ENCODE assay signal across 10 cellular contexts in genomic region chr4:6916069-6916586, GRCh38. TPM values are rescaled to one million over a fixed set of nuclear protein-coding genes. Genes with fewer than 3 reads are reported as not detected.
DNase-seq lines count a peak whose midpoint lies in the region; ATAC-seq and TF ChIP-seq lines count a peak whose summit lies in the region.
"Had no signal": no experiment of that assay in that cellular context is flagged by ENCODE, and none has a peak within 500 bp of the region (broad histone marks: within the 10 kb centered on the region; RNA-seq: fewer than 3 reads in every experiment).

No MANE protein-coding gene starts in this region.

- CTCF ChIA-PET in HEK293 (lab: Yijun Ruan, JAX), result no interaction called here

- no peak for TF ChIP-seq POLR2A in adrenal gland (IDR thresholded peaks at IDR 0.05)

- H3K36me3 Mint-ChIP-seq in naive thymus-derived CD8-positive, alpha-beta T cell, result no peaks in the 10 kb centered on the region
- H3K36me3 Mint-ChIP-seq: naive B cell had no signal

- no peaks in the 10 kb centered on the region for H3K27me3 ChIP-seq in BLaER1 treated with 17β-estradiol and CSF1 and Interleukin-3, amounts not matched to agents 10 nM and 100 nM
- H3K27me3 ChIP-seq in adrenal gland, result no peaks in the 10 kb centered on the region
- H3K27me3 ChIP-seq: ascending aorta had no signal

- POLR2A ChIA-PET in HEK293 (lab: Yijun Ruan, JAX), result interaction anchor here (0.9 kb wide), 1 partner anchor 10 kb away, joined by 6 read pairs; no protein-coding TSS in a partner anchor
- POLR2A ChIA-PET in naive thymus-derived CD8-positive, alpha-beta T cell (lab: Charles Lee), result interaction anchor here (0.6 to 1.7 kb wide), 5 partner anchors 9 to 146 kb away, joined by 3 to 10 read pairs (median 3); no protein-coding TSS in a partner anchor

- H3K27me3 Mint-ChIP-seq in naive thymus-derived CD8-positive, alpha-beta T cell, result no peaks in the 10 kb centered on the region
- H3K27me3 Mint-ChIP-seq: naive B cell had no signal

- peak overlapping the region; percentile 4 to 85 (median 71) for H3K4me3 Mint-ChIP-seq in naive thymus-derived CD8-positive, alpha-beta T cell

- H3K4me3 ChIP-seq in BLaER1 treated with 17β-estradiol and CSF1 and Interleukin-3, amounts not matched to agents 10 nM and 100 nM, result peak overlapping the region in 5 of 10 experiments; percentile 4 to 94 (median 39); a peak in 8 of 20 replicates
- H3K4me3 ChIP-seq in HEK293 (ENCODE audit: low read depth, low read length) (no peak overlapping the region), adrenal gland (no peak overlapping the region)
- H3K4me3 ChIP-seq: ascending aorta had no signal

- peaks cover 70 to 96% (median 88%) of the 10 kb centered on the region in 11 experiments for H4K20me1 ChIP-seq in BLaER1 treated with 17β-estradiol and CSF1 and Interleukin-3, amounts not matched to agents 10 nM and 100 nM

- H3K36me3 ChIP-seq in BLaER1 treated with 17β-estradiol and CSF1 and Interleukin-3, amounts not matched to agents 10 nM and 100 nM, result peaks cover 0 to 49% (median 22%) of the 10 kb centered on the region in 11 experiments; a peak in 16 of 22 replicates
- no peaks in the 10 kb centered on the region for H3K36me3 ChIP-seq in HEK293 (ENCODE audit: control insufficient read depth in 2 of 2, insufficient read depth in 1 of 2, low read length in 2 of 2)
- no peaks in the 10 kb centered on the region for H3K36me3 ChIP-seq in adrenal gland (replicated peaks in 1 of 2)
- H3K36me3 ChIP-seq: ascending aorta had no signal

- DNase-seq in adrenal gland (no peak), NCI-H146 (lab: John Stamatoyannopoulos, UW) (no peak), DMS 273 treated with DMSO at 0.1 percent for 48 hours (lab: John Stamatoyannopoulos, UW) (no peak)
- DNase-seq in naive thymus-derived CD8-positive, alpha-beta T cell, result no peak
- DNase-seq: naive B cell had no signal

- peak overlapping the region; percentile 67 to 100 (median 99); a peak in 20 of 22 replicates for H3K27ac ChIP-seq in BLaER1 treated with 17β-estradiol and CSF1 and Interleukin-3, amounts not matched to agents 10 nM and 100 nM
- H3K27ac ChIP-seq in HEK293 (ENCODE audit: extremely low read depth, low read depth, low read length) (no peak overlapping the region), adrenal gland (peak overlapping the region in 3 of 5 donors; percentile 62 to 99 (median 92))

- no peak for ATAC-seq in naive thymus-derived CD8-positive, alpha-beta T cell
- ATAC-seq in GM21737 (IDR thresholded peaks at IDR 0.05; ENCODE audit: unreplicated experiment), result no peak
- ATAC-seq in HG03097 (IDR thresholded peaks at IDR 0.05; ENCODE audit: low FRiP score, unreplicated experiment), result no peak

- peak overlapping the region; percentile 87 to 99 (median 95) for H3K4me2 ChIP-seq in BLaER1 treated with 17β-estradiol and CSF1 and Interleukin-3, amounts not matched to agents 10 nM and 100 nM

- peak overlapping the region; percentile 28 to 99 (median 98); a peak in 20 of 22 replicates for H3K9ac ChIP-seq in BLaER1 treated with 17β-estradiol and CSF1 and Interleukin-3, amounts not matched to agents 10 nM and 100 nM

- peaks cover 83 to 96% (median 91%) of the 10 kb centered on the region in 10 experiments for H3K4me1 ChIP-seq in BLaER1 treated with 17β-estradiol and CSF1 and Interleukin-3, amounts not matched to agents 10 nM and 100 nM
- H3K4me1 ChIP-seq in HEK293 (ENCODE audit: control insufficient read depth, insufficient read depth, low read length) (peaks cover 6% of the 10 kb centered on the region), adrenal gland (replicated peaks in 1 of 2) (peaks cover 39 to 93% of the 10 kb centered on the region in 2 donors)

- H3K9me3 ChIP-seq in BLaER1 treated with 17β-estradiol and CSF1 and Interleukin-3, amounts not matched to agents 10 nM and 100 nM (replicated peaks in 1 of 11), result no peaks in the 10 kb centered on the region
- H3K9me3 ChIP-seq in HEK293 (ENCODE audit: control insufficient read depth, insufficient read depth, low read depth, low read length), result no peaks in the 10 kb centered on the region
- no peaks in the 10 kb centered on the region for H3K9me3 ChIP-seq in adrenal gland (replicated peaks in 1 of 3)
- H3K9me3 ChIP-seq: ascending aorta had no signal

- TF ChIP-seq CTCF in HEK293 (tag by site-specific recombination; IDR thresholded peaks at IDR 0.05) (no peak), adrenal gland (IDR thresholded peaks at IDR 0.05) (no peak)

- H3K4me1 Mint-ChIP-seq in naive thymus-derived CD8-positive, alpha-beta T cell, result peaks cover 43 to 85% (median 84%) of the 10 kb centered on the region in 4 donors

- WGBS in adrenal gland, 4 donors, result 80 to 90% (median 85%) methylated on average over 12 of the region's 12 CpGs

- H3K27ac Mint-ChIP-seq in naive thymus-derived CD8-positive, alpha-beta T cell, result peak overlapping the region; percentile 90 to 98 (median 96)

- intact Hi-C loops in adrenal gland (cut with DNase I), result no loop called here

- H3K9me3 Mint-ChIP-seq in naive thymus-derived CD8-positive, alpha-beta T cell, result no peaks in the 10 kb centered on the region
- H3K9me3 Mint-ChIP-seq: naive B cell had no signal

TF ChIP-seq in HEK293, 187 proteins besides CTCF, POLR2A, EP300 and RAD21:
- TF ChIP-seq ZNF610 (tag by site-specific recombination; IDR thresholded peaks at IDR 0.05; ENCODE audit: borderline replicate concordance) (no peak), ZNF354C (tag by site-specific recombination; IDR thresholded peaks at IDR 0.05; ENCODE audit: borderline replicate concordance, low read depth) (no peak), ZNF362 (tag by site-specific recombination; IDR thresholded peaks at IDR 0.05) (0 out of 2 replicates have a peak, but pooled peaks have one; percentile 2), ZNF248 (tag by site-specific recombination; IDR thresholded peaks at IDR 0.05) (no peak)

RNA-seq across cellular contexts. Expression of gene TBC1D14, which starts 6.5 kb away (rescaled TPM):
- total RNA-seq in adrenal gland, result 100 to 1,000 TPM in 1 of 8 donors, 10 to 100 TPM in 7; 74.9 to 110 (median 84.3) TPM
- polyA plus RNA-seq in adrenal gland, result 10 to 100 TPM; 24.9 to 54.0 (median 28.2) TPM
- 10 to 100 TPM; 77.3 to 78.2 TPM for total RNA-seq in naive thymus-derived CD8-positive, alpha-beta T cell
- 10 to 100 TPM; 34.8 to 47.0 (median 36.7) TPM for polyA plus RNA-seq in naive thymus-derived CD8-positive, alpha-beta T cell
